Comparison of ENCODE assay signal across 20 cellular contexts in the genomic region with DNA sequence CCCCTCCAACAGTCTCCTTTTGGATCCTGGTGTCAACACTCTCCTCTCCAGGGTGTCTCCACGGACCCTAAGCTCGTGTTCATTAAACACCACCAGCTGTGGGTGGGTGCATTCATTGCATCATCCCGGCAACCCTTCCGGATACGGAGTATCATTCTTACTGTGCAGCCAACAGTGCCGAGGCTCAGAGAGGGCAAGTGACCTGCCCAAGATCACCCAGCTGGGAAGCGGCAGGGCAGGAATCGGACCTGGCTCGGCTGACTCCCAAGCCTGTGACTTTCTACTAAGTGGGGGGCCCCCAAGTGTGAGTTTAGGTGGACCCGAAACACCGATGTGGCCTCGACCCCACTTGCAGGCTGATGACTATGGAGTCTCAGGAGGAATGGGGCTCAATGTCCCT. TPM values are rescaled to one million over a fixed set of nuclear protein-coding genes. Genes with fewer than 3 reads are reported as not detected.
"Had no signal": no experiment of that assay in that cellular context is flagged by ENCODE, and none has a peak within 500 bp of the region (broad histone marks: within the 10 kb centered on the region; RNA-seq: fewer than 3 reads in every experiment).

No MANE protein-coding gene starts in this region.

- H3K4me3 ChIP-seq: breast epithelium, hepatocyte, left lung, prostate gland, sigmoid colon, thyroid gland had no signal

- H3K9ac ChIP-seq: SK-N-SH had no signal

- H3K36me3 ChIP-seq: breast epithelium, prostate gland had no signal

- ATAC-seq: left lung; natural killer cell treated with Interleukin-12 subunit alpha and Interleukin-12 subunit beta and Interleukin-15 and Interleukin-18, amount 100 ng/mL, for 72 hours; stimulated activated effector memory CD8-positive, alpha-beta T cell treated with anti-CD3 and anti-CD28 coated beads, Interleukin-12 subunit alpha, Interleukin-12 subunit beta, amount 100 ng/mL, for 72 hours; T-cell had no signal

- DNase-seq: activated CD4-positive, alpha-beta T cell treated with anti-CD3 and anti-CD28 coated beads, Interleukin-2, amount 50 U/mL, for 4 hours; activated naive CD4-positive, alpha-beta T cell treated with Interleukin-2 at 50 U/mL for 16 hours; activated T-cell treated with anti-CD3 and anti-CD28 coated beads for 4 hours; aorta; cerebellar nuclear complex; erythroblast; mesendoderm; sigmoid colon; SK-N-SH; T-cell; T-helper 9 cell; thyroid gland had no signal

- H3K9me3 ChIP-seq: breast epithelium, left lung, prostate gland, sigmoid colon, SK-N-SH, thyroid gland had no signal

- H3K4me2 ChIP-seq: hepatocyte, SK-N-SH had no signal

- H3K4me1 ChIP-seq: prostate gland had no signal

- H3K27me3 ChIP-seq: breast epithelium, hepatocyte, left lung, sigmoid colon, thyroid gland had no signal

- H2AFZ ChIP-seq: hepatocyte had no signal

- H3K27ac ChIP-seq: hepatocyte had no signal

- FAIRE-seq: keratinocyte had no signal

RNA-seq across cellular contexts. Expression of a gene that starts 20.4 kb away (rescaled TPM):
- total RNA-seq: aorta; breast epithelium; hepatocyte; left lung; natural killer cell treated with Interleukin-12 subunit alpha and Interleukin-12 subunit beta and Interleukin-15 and Interleukin-18, amount 100 ng/mL, for 72 hours; omental fat pad; prostate gland; sigmoid colon; T-cell; thyroid gland had no signal
- polyA plus RNA-seq: aorta, hepatocyte, keratinocyte, sigmoid colon, SK-N-SH had no signal

RNA-seq across cellular contexts. Expression of a gene that starts 34.9 kb away (rescaled TPM):
- total RNA-seq: hepatocyte; left lung; natural killer cell treated with Interleukin-12 subunit alpha and Interleukin-12 subunit beta and Interleukin-15 and Interleukin-18, amount 100 ng/mL, for 72 hours; sigmoid colon; thyroid gland had no signal
- polyA plus RNA-seq: aorta, keratinocyte, sigmoid colon, SK-N-SH had no signal
